In the genomic region with DNA sequence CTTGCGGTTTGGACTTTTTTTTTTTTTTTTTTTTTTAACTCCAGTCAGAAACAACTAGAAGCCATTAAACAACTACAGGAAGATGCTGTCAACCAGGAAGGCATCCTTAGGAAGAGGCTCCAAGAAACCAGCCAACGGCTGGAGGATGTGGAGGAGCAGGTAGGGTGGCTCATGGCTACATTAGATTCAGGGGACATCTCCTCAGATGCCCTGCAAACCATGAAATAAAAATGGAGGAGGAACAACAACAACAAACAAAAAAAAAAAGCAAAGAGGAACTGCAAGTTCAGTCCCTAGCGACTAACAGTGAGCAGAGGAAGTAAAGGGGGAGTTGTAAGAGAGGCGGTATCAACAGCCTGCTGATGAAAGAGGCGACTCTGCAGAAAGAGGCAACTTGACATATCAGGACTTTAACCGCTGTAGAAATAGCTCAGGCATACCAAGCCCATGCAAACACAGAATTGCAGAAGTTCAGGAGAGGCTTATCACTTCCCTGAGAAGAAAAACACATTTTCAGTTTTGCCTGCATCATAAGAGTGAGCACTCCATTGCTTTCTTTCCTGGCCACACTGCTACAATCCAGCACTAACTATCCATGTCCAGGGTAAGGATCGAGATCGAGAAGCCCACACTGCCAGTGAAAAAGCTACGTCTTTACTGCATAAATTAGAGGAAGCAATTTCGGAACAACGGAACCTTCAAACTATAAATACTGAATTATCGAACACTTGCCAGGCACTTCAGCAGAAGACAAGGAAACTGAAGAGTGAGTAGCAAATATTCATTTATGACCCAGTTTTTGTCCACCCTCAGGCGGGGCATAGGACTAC, we compare ENCODE assay signal across 1 cellular context.
A peak's percentile ranks its signal among the peaks of the same experiment; 100 is the strongest.
TF ChIP-seq lines count a peak whose summit lies in the region.

No MANE protein-coding gene starts in this region.

TF ChIP-seq in K562, 482 proteins besides CTCF, POLR2A, EP300 and RAD21 (continued from another document and continues in another):
- TF ChIP-seq, protein P1, sequence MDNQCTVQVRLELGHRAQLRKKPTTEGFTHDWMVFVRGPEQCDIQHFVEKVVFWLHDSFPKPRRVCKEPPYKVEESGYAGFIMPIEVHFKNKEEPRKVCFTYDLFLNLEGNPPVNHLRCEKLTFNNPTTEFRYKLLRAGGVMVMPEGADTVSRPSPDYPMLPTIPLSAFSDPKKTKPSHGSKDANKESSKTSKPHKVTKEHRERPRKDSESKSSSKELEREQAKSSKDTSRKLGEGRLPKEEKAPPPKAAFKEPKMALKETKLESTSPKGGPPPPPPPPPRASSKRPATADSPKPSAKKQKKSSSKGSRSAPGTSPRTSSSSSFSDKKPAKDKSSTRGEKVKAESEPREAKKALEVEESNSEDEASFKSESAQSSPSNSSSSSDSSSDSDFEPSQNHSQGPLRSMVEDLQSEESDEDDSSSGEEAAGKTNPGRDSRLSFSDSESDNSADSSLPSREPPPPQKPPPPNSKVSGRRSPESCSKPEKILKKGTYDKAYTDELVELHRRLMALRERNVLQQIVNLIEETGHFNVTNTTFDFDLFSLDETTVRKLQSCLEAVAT (IDR thresholded peaks at IDR 0.05) = no peak
- TF ChIP-seq, protein P2, sequence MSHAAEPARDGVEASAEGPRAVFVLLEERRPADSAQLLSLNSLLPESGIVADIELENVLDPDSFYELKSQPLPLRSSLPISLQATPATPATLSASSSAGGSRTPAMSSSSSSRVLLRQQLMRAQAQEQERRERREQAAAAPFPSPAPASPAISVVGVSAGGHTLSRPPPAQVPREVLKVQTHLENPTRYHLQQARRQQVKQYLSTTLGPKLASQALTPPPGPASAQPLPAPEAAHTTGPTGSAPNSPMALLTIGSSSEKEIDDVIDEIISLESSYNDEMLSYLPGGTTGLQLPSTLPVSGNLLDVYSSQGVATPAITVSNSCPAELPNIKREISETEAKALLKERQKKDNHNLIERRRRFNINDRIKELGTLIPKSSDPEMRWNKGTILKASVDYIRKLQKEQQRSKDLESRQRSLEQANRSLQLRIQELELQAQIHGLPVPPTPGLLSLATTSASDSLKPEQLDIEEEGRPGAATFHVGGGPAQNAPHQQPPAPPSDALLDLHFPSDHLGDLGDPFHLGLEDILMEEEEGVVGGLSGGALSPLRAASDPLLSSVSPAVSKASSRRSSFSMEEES (CRISPR knock-in tag; IDR thresholded peaks at IDR 0.05) = no peak
- TF ChIP-seq, protein P3, sequence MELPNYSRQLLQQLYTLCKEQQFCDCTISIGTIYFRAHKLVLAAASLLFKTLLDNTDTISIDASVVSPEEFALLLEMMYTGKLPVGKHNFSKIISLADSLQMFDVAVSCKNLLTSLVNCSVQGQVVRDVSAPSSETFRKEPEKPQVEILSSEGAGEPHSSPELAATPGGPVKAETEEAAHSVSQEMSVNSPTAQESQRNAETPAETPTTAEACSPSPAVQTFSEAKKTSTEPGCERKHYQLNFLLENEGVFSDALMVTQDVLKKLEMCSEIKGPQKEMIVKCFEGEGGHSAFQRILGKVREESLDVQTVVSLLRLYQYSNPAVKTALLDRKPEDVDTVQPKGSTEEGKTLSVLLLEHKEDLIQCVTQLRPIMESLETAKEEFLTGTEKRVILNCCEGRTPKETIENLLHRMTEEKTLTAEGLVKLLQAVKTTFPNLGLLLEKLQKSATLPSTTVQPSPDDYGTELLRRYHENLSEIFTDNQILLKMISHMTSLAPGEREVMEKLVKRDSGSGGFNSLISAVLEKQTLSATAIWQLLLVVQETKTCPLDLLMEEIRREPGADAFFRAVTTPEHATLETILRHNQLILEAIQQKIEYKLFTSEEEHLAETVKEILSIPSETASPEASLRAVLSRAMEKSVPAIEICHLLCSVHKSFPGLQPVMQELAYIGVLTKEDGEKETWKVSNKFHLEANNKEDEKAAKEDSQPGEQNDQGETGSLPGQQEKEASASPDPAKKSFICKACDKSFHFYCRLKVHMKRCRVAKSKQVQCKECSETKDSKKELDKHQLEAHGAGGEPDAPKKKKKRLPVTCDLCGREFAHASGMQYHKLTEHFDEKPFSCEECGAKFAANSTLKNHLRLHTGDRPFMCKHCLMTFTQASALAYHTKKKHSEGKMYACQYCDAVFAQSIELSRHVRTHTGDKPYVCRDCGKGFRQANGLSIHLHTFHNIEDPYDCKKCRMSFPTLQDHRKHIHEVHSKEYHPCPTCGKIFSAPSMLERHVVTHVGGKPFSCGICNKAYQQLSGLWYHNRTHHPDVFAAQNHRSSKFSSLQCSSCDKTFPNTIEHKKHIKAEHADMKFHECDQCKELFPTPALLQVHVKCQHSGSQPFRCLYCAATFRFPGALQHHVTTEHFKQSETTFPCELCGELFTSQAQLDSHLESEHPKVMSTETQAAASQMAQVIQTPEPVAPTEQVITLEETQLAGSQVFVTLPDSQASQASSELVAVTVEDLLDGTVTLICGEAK (IDR thresholded peaks at IDR 0.05) = peak; percentile 57
- TF ChIP-seq, protein P3 (CRISPR knock-in tag; IDR thresholded peaks at IDR 0.05) = no peak
- TF ChIP-seq, protein P4, sequence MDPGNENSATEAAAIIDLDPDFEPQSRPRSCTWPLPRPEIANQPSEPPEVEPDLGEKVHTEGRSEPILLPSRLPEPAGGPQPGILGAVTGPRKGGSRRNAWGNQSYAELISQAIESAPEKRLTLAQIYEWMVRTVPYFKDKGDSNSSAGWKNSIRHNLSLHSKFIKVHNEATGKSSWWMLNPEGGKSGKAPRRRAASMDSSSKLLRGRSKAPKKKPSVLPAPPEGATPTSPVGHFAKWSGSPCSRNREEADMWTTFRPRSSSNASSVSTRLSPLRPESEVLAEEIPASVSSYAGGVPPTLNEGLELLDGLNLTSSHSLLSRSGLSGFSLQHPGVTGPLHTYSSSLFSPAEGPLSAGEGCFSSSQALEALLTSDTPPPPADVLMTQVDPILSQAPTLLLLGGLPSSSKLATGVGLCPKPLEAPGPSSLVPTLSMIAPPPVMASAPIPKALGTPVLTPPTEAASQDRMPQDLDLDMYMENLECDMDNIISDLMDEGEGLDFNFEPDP (CRISPR knock-in tag; IDR thresholded peaks at IDR 0.05) = no peak
- TF ChIP-seq, protein P5, sequence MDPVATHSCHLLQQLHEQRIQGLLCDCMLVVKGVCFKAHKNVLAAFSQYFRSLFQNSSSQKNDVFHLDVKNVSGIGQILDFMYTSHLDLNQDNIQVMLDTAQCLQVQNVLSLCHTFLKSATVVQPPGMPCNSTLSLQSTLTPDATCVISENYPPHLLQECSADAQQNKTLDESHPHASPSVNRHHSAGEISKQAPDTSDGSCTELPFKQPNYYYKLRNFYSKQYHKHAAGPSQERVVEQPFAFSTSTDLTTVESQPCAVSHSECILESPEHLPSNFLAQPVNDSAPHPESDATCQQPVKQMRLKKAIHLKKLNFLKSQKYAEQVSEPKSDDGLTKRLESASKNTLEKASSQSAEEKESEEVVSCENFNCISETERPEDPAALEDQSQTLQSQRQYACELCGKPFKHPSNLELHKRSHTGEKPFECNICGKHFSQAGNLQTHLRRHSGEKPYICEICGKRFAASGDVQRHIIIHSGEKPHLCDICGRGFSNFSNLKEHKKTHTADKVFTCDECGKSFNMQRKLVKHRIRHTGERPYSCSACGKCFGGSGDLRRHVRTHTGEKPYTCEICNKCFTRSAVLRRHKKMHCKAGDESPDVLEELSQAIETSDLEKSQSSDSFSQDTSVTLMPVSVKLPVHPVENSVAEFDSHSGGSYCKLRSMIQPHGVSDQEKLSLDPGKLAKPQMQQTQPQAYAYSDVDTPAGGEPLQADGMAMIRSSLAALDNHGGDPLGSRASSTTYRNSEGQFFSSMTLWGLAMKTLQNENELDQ (CRISPR knock-in tag; IDR thresholded peaks at IDR 0.05; ENCODE audit: borderline replicate concordance) = no peak
- peak; percentile 35 for TF ChIP-seq KDM5B (IDR thresholded peaks at IDR 0.05; ENCODE audit: insufficient replicate concordance, low read depth, low read length)
- no peak for TF ChIP-seq DIDO1 (tag; IDR thresholded peaks at IDR 0.05; ENCODE audit: low read depth)
- TF ChIP-seq FOXJ2 (tag; IDR thresholded peaks at IDR 0.05) = no peak
- TF ChIP-seq, protein P6, sequence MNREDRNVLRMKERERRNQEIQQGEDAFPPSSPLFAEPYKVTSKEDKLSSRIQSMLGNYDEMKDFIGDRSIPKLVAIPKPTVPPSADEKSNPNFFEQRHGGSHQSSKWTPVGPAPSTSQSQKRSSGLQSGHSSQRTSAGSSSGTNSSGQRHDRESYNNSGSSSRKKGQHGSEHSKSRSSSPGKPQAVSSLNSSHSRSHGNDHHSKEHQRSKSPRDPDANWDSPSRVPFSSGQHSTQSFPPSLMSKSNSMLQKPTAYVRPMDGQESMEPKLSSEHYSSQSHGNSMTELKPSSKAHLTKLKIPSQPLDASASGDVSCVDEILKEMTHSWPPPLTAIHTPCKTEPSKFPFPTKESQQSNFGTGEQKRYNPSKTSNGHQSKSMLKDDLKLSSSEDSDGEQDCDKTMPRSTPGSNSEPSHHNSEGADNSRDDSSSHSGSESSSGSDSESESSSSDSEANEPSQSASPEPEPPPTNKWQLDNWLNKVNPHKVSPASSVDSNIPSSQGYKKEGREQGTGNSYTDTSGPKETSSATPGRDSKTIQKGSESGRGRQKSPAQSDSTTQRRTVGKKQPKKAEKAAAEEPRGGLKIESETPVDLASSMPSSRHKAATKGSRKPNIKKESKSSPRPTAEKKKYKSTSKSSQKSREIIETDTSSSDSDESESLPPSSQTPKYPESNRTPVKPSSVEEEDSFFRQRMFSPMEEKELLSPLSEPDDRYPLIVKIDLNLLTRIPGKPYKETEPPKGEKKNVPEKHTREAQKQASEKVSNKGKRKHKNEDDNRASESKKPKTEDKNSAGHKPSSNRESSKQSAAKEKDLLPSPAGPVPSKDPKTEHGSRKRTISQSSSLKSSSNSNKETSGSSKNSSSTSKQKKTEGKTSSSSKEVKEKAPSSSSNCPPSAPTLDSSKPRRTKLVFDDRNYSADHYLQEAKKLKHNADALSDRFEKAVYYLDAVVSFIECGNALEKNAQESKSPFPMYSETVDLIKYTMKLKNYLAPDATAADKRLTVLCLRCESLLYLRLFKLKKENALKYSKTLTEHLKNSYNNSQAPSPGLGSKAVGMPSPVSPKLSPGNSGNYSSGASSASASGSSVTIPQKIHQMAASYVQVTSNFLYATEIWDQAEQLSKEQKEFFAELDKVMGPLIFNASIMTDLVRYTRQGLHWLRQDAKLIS (CRISPR knock-in tag; IDR thresholded peaks at IDR 0.05) = 0 out of 2 replicates have a peak, but pooled peaks have one; percentile 23
- TF ChIP-seq ARHGAP35 (IDR thresholded peaks at IDR 0.05; ENCODE audit: partially characterized antibody) = no peak
- no peak for TF ChIP-seq FOSL1 (tag; conservative IDR thresholded peaks at IDR 0.05)
- no peak for TF ChIP-seq PRPF4 (IDR thresholded peaks at IDR 0.05; ENCODE audit: insufficient read depth, low read depth, low read length, poor library complexity, severe bottlenecking)
- TF ChIP-seq, protein P7, sequence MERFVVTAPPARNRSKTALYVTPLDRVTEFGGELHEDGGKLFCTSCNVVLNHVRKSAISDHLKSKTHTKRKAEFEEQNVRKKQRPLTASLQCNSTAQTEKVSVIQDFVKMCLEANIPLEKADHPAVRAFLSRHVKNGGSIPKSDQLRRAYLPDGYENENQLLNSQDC (CRISPR knock-in tag; IDR thresholded peaks at IDR 0.05) = no peak
- TF ChIP-seq, protein P8, sequence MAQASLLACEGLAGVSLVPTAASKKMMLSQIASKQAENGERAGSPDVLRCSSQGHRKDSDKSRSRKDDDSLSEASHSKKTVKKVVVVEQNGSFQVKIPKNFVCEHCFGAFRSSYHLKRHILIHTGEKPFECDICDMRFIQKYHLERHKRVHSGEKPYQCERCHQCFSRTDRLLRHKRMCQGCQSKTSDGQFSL (CRISPR knock-in tag; IDR thresholded peaks at IDR 0.05) = 0 out of 2 replicates have a peak, but pooled peaks have one; percentile 54
- TF ChIP-seq, protein P8 (tag; IDR thresholded peaks at IDR 0.05) = no peak
- TF ChIP-seq RBM39 (optimal IDR thresholded peaks at IDR 0.05; ENCODE audit: low read depth, low read length) = no peak
- TF ChIP-seq JUND (IDR thresholded peaks at IDR 0.05; ENCODE audit: borderline replicate concordance, low read depth, low read length) = no peak
- 0 out of 3 replicates have a peak, but pooled peaks have one; percentile 30 for TF ChIP-seq JUND (tag; IDR thresholded peaks at IDR 0.05; ENCODE audit: borderline replicate concordance, low read depth, low read length)
- TF ChIP-seq, protein P9, sequence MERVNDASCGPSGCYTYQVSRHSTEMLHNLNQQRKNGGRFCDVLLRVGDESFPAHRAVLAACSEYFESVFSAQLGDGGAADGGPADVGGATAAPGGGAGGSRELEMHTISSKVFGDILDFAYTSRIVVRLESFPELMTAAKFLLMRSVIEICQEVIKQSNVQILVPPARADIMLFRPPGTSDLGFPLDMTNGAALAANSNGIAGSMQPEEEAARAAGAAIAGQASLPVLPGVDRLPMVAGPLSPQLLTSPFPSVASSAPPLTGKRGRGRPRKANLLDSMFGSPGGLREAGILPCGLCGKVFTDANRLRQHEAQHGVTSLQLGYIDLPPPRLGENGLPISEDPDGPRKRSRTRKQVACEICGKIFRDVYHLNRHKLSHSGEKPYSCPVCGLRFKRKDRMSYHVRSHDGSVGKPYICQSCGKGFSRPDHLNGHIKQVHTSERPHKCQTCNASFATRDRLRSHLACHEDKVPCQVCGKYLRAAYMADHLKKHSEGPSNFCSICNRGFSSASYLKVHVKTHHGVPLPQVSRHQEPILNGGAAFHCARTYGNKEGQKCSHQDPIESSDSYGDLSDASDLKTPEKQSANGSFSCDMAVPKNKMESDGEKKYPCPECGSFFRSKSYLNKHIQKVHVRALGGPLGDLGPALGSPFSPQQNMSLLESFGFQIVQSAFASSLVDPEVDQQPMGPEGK (CRISPR knock-in tag; IDR thresholded peaks at IDR 0.05; ENCODE audit: borderline replicate concordance) = no peak
- TF ChIP-seq MEIS2 (IDR thresholded peaks at IDR 0.05; ENCODE audit: partially characterized antibody) = peak; percentile 8
- TF ChIP-seq KDM4B (IDR thresholded peaks at IDR 0.05; ENCODE audit: borderline replicate concordance in 2 of 2, low read depth in 1 of 2) = no peak
- TF ChIP-seq ZNF347 (CRISPR knock-in tag; IDR thresholded peaks at IDR 0.05; ENCODE audit: low read depth) = no peak
- TF ChIP-seq SMARCA5 (IDR thresholded peaks at IDR 0.05) = no peak
